ENCODE assay signal across 23 cellular contexts in the genomic region with DNA sequence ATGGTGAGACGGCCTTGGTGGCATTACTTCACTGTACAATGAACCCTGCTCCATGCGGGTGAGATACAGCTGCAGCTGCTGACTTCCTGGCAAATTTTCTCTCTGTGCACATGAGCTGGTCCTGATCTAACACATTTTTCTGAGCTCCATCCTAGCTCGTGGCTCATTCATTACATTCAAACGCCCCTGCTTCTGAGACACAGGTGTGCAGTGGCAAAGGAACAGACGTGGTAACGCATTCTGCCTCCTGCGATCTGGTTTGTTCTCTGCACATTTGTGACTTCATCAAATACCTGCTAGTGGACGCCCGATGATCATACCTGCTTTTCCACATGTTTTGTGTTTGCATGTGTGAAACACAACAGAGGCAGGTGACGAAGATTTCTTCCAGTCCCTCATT.
"Had no signal": no experiment of that assay in that cellular context is flagged by ENCODE, and none has a peak within 500 bp of the region (broad histone marks: within the 10 kb centered on the region; RNA-seq: fewer than 3 reads in every experiment).

No MANE protein-coding gene starts in this region.

- DNase-seq: dermis blood vessel endothelial cell; dorsolateral prefrontal cortex; effector CD4-positive, alpha-beta T cell; effector memory CD4-positive, alpha-beta T cell; esophagus squamous epithelium; foreskin fibroblast; foreskin melanocyte; gastrocnemius medialis; glutamatergic neuron; heart right ventricle; hippocampal formation; left cardiac atrium; left lung; left ventricle myocardium superior; mammary epithelial cell; mucosa of descending colon; naive B cell had no signal

- H3K36me3 ChIP-seq: esophagus squamous epithelium, gastrocnemius medialis, heart right ventricle, left lung had no signal

- ATAC-seq: gastrocnemius medialis, heart right ventricle, left cardiac atrium, left lung, left ventricle myocardium superior, mucosa of descending colon had no signal

- H3K4me1 ChIP-seq: gastrocnemius medialis had no signal

- H3K27ac ChIP-seq: coronary artery, dorsolateral prefrontal cortex, esophagus squamous epithelium, gastrocnemius medialis, heart right ventricle, left lung had no signal

- H3K4me3 ChIP-seq: coronary artery, dorsolateral prefrontal cortex, esophagus squamous epithelium, gastrocnemius medialis, heart right ventricle, left lung, lung, mucosa of descending colon had no signal

- FAIRE-seq: colon, endothelial cell of umbilical vein, islet of Langerhans, keratinocyte had no signal

- H3K9me3 ChIP-seq: esophagus squamous epithelium, gastrocnemius medialis, heart right ventricle, left lung, mucosa of descending colon had no signal
